Comparison of ENCODE assay signal across 8 cellular contexts in genomic region chr19:16197622-16198362, GRCh38. TPM values are rescaled to one million over a fixed set of nuclear protein-coding genes. Genes with fewer than 3 reads are reported as not detected.
A peak's percentile ranks its signal among the peaks of the same experiment; 100 is the strongest.
DNase-seq lines count a peak whose midpoint lies in the region; ATAC-seq, FAIRE-seq and TF ChIP-seq lines count a peak whose summit lies in the region.

TSS of gene AP1M1 (plus strand) at chr19:16197911. CDS start at chr19:16198027, 116 bp downstream.

- H3K4me3 Mint-ChIP-seq in progenitor cell of endocrine pancreas (ENCODE audit: low read depth), result peak within 1 kb of the TSS; percentile 79

- H3K4me1 Mint-ChIP-seq in progenitor cell of endocrine pancreas (ENCODE audit: low read depth), result peaks cover 21% of the 10 kb centered on the region

- ATAC-seq in HG02852 (IDR thresholded peaks at IDR 0.05; ENCODE audit: unreplicated experiment), result peak; percentile 84
- peak; percentile 94 to 96 for ATAC-seq in left cardiac atrium

- peak; percentile 81 for TF ChIP-seq POLR2A in GM12892 (IDR thresholded peaks at IDR 0.05; ENCODE audit: low read depth, low read length)

- H3K9me3 Mint-ChIP-seq in progenitor cell of endocrine pancreas (ENCODE audit: low read depth), result no peaks in the 10 kb centered on the region

- TF ChIP-seq CTCF in progenitor cell of endocrine pancreas (IDR thresholded peaks at IDR 0.05; ENCODE audit: unreplicated experiment), result no peak

- peak; percentile 96 for FAIRE-seq in GM12892 (lab: Jason Lieb, UNC)

- H3K36me3 Mint-ChIP-seq in progenitor cell of endocrine pancreas (ENCODE audit: insufficient read depth), result peaks cover 3% of the 10 kb centered on the region

- H3K27ac Mint-ChIP-seq in progenitor cell of endocrine pancreas, result peak within 1 kb of the TSS; percentile 96

- no peaks in the 10 kb centered on the region for H3K27me3 Mint-ChIP-seq in progenitor cell of endocrine pancreas

- DNase-seq in GM12892 (ENCODE audit: insufficient read length) (peak; percentile 99), NCI-H146 (lab: John Stamatoyannopoulos, UW) (peak; percentile 99), T-helper 1 cell (peak; percentile 97 to 99 (median 98)), amniotic epithelial cell (ENCODE audit: low read depth) (peak; percentile 94), left cardiac atrium (peak; percentile 99), progenitor cell of endocrine pancreas (ENCODE audit: low spot score, unreplicated experiment) (peak; percentile 98), ureter (ENCODE audit: low spot score) (peak; percentile 98)

- intact Hi-C loops in left cardiac atrium (cut with DNase I), result no loop called here

RNA-seq across cellular contexts. Expression of gene AP1M1, which starts in this region (rescaled TPM):
- polyA plus RNA-seq in GM12892 (2012; ENCODE audit: missing spikeins), result 47.2 TPM
- 10 to 100 TPM; 48.1 to 52.6 TPM for total RNA-seq in left cardiac atrium
- 47.4 and 51.8 TPM in 2 replicates for total RNA-seq in progenitor cell of endocrine pancreas
- total RNA-seq in ureter, result 56.6 TPM

Comparison
In these comparisons a context has a peak if more than half of its experiments do, and no peak if none do; other contexts are left out.
1. Peak in every context shown above with its lines: DNase-seq and ATAC-seq.